In genomic region chr17:76405607-76405966, GRCh38 we compare ENCODE assay signal across 20 cellular contexts. TPM values are rescaled to one million over a fixed set of nuclear protein-coding genes. Genes with fewer than 3 reads are reported as not detected.
DNase-seq lines count a peak whose midpoint lies in the region; ATAC-seq and TF ChIP-seq lines count a peak whose summit lies in the region.
"Had no signal": no experiment of that assay in that cellular context is flagged by ENCODE, and none has a peak within 500 bp of the region (broad histone marks: within the 10 kb centered on the region; RNA-seq: fewer than 3 reads in every experiment).

No MANE protein-coding gene starts in this region.

- WGBS in heart right ventricle, 2 donors: 79 to 82% methylated on average over 9 of the region's 9 CpGs

- H3K4me3 Mint-ChIP-seq in natural killer cell: peak overlapping the region; percentile 58
- H3K4me3 Mint-ChIP-seq: activated CD4-positive, alpha-beta T cell treated with anti-CD3 and anti-CD28 coated beads, Interleukin-2, amount 10 ng/mL, durations not matched to agents 24 days and 14 days; activated naive CD8-positive, alpha-beta T cell treated with anti-CD3 and anti-CD28 coated beads, Interleukin-2, amount 50 U/mL, for 24 hours had no signal

- H3K9me3 Mint-ChIP-seq in natural killer cell: no peaks in the 10 kb centered on the region
- H3K9me3 Mint-ChIP-seq: activated CD4-positive, alpha-beta T cell treated with anti-CD3 and anti-CD28 coated beads, Interleukin-2, amount 10 ng/mL, durations not matched to agents 24 days and 14 days; activated naive CD8-positive, alpha-beta T cell treated with anti-CD3 and anti-CD28 coated beads, Interleukin-2, amount 50 U/mL, for 24 hours had no signal

- peak; percentile 21 for DNase-seq in Right ventricle myocardium superior
- DNase-seq in cardiac septum (ENCODE audit: low spot score): no peak
- peak in 1 of 2 donors; percentile 8 for DNase-seq in heart right ventricle
- no peak for DNase-seq in natural killer cell
- no peak for DNase-seq in G401 (ENCODE audit: low spot score)
- DNase-seq in AG08396 (ENCODE audit: low spot score): no peak
- DNase-seq in GDM1 (lab: John Stamatoyannopoulos, UW): no peak
- DNase-seq: activated CD4-positive, alpha-beta T cell treated with anti-CD3 and anti-CD28 coated beads, Interleukin-2, amount 10 ng/mL, durations not matched to agents 24 days and 14 days; activated naive CD8-positive, alpha-beta T cell treated with anti-CD3 and anti-CD28 coated beads, Interleukin-2, amount 50 U/mL, for 24 hours; brain microvascular endothelial cell; GOT3; NCI-H446; PC-3; stimulated activated CD4-positive, alpha-beta T cell treated with anti-CD3 and anti-CD28 coated beads, Interleukin-2, amount 100 ng/mL, for 24 hours; stimulated activated naive CD8-positive, alpha-beta T cell treated with anti-CD3 and anti-CD28 coated beads, Interleukin-15, Interleukin-2, amounts not matched to agents 100 U/mL and 50 U/mL, for 24 hours had no signal

- H3K4me1 ChIP-seq in heart right ventricle: peaks cover 24 to 82% (median 40%) of the 10 kb centered on the region in 9 donors

- H3K27ac Mint-ChIP-seq in natural killer cell: peak overlapping the region in 1 of 2 donors; percentile 20
- H3K27ac Mint-ChIP-seq: activated CD4-positive, alpha-beta T cell treated with anti-CD3 and anti-CD28 coated beads, Interleukin-2, amount 10 ng/mL, durations not matched to agents 24 days and 14 days; activated naive CD8-positive, alpha-beta T cell treated with anti-CD3 and anti-CD28 coated beads, Interleukin-2, amount 50 U/mL, for 24 hours had no signal

- intact Hi-C loops in Right ventricle myocardium superior (cut with DNase I) (loop anchor here (5.0 kb wide), 1 partner anchor 52 kb away; no protein-coding TSS in a partner anchor), cardiac septum (cut with DNase I) (loop anchor here (5.0 kb wide), 1 partner anchor 92 kb away; no protein-coding TSS in a partner anchor), heart right ventricle (cut with DNase I) (loop anchor here in 8 of 10 donors (5.0 to 10.0 kb wide), 6 partner anchors 47 to 301 kb away; partner anchors contain the start of genes RHBDF2 (in 3 of the 8), UBE2O (in 2 of the 8) and EXOC7 (in 1 of the 8)), natural killer cell (cut with micrococcal nuclease) (no loop called here)

- no peak overlapping the region for H3K4me3 ChIP-seq in heart right ventricle
- H3K4me3 ChIP-seq: coronary artery, tibial artery had no signal

- H3K27ac ChIP-seq in heart right ventricle: peak overlapping the region; percentile 6 to 89 (median 66)
- H3K27ac ChIP-seq: brain microvascular endothelial cell, HL-60, tibial artery had no signal

- in situ Hi-C loops in G401 (cut with HindIII; ENCODE audit: low sequenced_read_pairs): no loop called here

- ATAC-seq in Right ventricle myocardium superior (ENCODE audit: poor library complexity) (no peak), heart right ventricle (peak in 4 of 8 donors; percentile 6 to 31 (median 8)), natural killer cell (peak in 2 of 3 donors; percentile 62 to 90), HG03097 (IDR thresholded peaks at IDR 0.05; ENCODE audit: low FRiP score, unreplicated experiment) (no peak)
- ATAC-seq: activated naive CD8-positive, alpha-beta T cell treated with anti-CD3 and anti-CD28 coated beads, Interleukin-2, amount 50 U/mL, for 24 hours; PC-3; stimulated activated naive CD8-positive, alpha-beta T cell treated with anti-CD3 and anti-CD28 coated beads, Interleukin-15, Interleukin-2, amounts not matched to agents 100 U/mL and 50 U/mL, for 24 hours had no signal

- no peaks in the 10 kb centered on the region for H3K9me3 ChIP-seq in heart right ventricle
- H3K9me3 ChIP-seq: tibial artery had no signal

- no peaks in the 10 kb centered on the region for H3K27me3 Mint-ChIP-seq in natural killer cell (ENCODE audit: low read depth in 2 of 2)
- H3K27me3 Mint-ChIP-seq: activated CD4-positive, alpha-beta T cell treated with anti-CD3 and anti-CD28 coated beads, Interleukin-2, amount 10 ng/mL, durations not matched to agents 24 days and 14 days; activated naive CD8-positive, alpha-beta T cell treated with anti-CD3 and anti-CD28 coated beads, Interleukin-2, amount 50 U/mL, for 24 hours; progenitor cell of endocrine pancreas had no signal

- peaks cover 27 to 31% of the 10 kb centered on the region in 2 donors for H3K4me1 Mint-ChIP-seq in natural killer cell

- H3K36me3 ChIP-seq in heart right ventricle: peaks cover 0 to 55% (median 8%) of the 10 kb centered on the region in 9 donors

- no peak for TF ChIP-seq CTCF in heart right ventricle (IDR thresholded peaks at IDR 0.05)
- no peak for TF ChIP-seq CTCF in natural killer cell (IDR thresholded peaks at IDR 0.05)

- H3K27me3 ChIP-seq in heart right ventricle: no peaks in the 10 kb centered on the region
- H3K27me3 ChIP-seq: brain microvascular endothelial cell, tibial artery had no signal

- peaks cover 12% of the 10 kb centered on the region for H3K36me3 Mint-ChIP-seq in natural killer cell

RNA-seq across cellular contexts. Expression of gene SPHK1, which starts 21.2 kb away (rescaled TPM):
- total RNA-seq in Right ventricle myocardium superior: 2.0 TPM
- total RNA-seq in cardiac septum: 11.0 TPM
- total RNA-seq in heart right ventricle: 10 to 100 TPM in 2 of 10 donors, 1 to 10 TPM in 8; 1.7 to 17.3 (median 3.2) TPM
- polyA plus RNA-seq in heart right ventricle: 10 to 100 TPM in 1 of 2 donors, 1 to 10 TPM in 1; 3.5 to 20.8 TPM
- total RNA-seq in natural killer cell: 1 to 10 TPM; 7.6 to 9.2 (median 8.3) TPM
- total RNA-seq in G401 (2014; rRNA removed; shearing (Covaris generic)): 5.8 and 10.6 TPM in 2 replicates

RNA-seq across cellular contexts. Expression of gene UBE2O, which starts 47.4 kb away (rescaled TPM):
- total RNA-seq in Right ventricle myocardium superior (35.9 TPM), cardiac septum (31.1 TPM), heart right ventricle (10 to 100 TPM; 31.0 to 39.0 (median 36.9) TPM), natural killer cell (10 to 100 TPM; 34.9 to 40.2 (median 37.7) TPM)
- polyA plus RNA-seq in heart right ventricle: 10 to 100 TPM in 1 of 2 donors, 1 to 10 TPM in 1; 9.1 to 22.5 TPM
- total RNA-seq in G401 (2014; rRNA removed; shearing (Covaris generic)): 30.5 and 34.9 TPM in 2 replicates

RNA-seq across cellular contexts. Expression of gene PRPSAP1, which starts 51.9 kb away (rescaled TPM):
- total RNA-seq in Right ventricle myocardium superior (31.9 TPM), cardiac septum (25.8 TPM), heart right ventricle (10 to 100 TPM; 27.6 to 43.7 (median 34.7) TPM), natural killer cell (10 to 100 TPM; 32.9 to 45.2 (median 41.5) TPM)
- polyA plus RNA-seq in heart right ventricle: 10 to 100 TPM; 26.4 to 30.5 TPM
- 28.0 and 30.8 TPM in 2 replicates for total RNA-seq in G401 (2014; rRNA removed; shearing (Covaris generic))

Comparison
In these comparisons a context has a peak if more than half of its experiments do, and no peak if none do; other contexts are left out.
1. ATAC-seq: peak in natural killer cell (2 of 3); none in Right ventricle myocardium superior (single experiment) and HG03097 (single experiment).